23 cellular contexts compared by ENCODE assay signal in the genomic region with DNA sequence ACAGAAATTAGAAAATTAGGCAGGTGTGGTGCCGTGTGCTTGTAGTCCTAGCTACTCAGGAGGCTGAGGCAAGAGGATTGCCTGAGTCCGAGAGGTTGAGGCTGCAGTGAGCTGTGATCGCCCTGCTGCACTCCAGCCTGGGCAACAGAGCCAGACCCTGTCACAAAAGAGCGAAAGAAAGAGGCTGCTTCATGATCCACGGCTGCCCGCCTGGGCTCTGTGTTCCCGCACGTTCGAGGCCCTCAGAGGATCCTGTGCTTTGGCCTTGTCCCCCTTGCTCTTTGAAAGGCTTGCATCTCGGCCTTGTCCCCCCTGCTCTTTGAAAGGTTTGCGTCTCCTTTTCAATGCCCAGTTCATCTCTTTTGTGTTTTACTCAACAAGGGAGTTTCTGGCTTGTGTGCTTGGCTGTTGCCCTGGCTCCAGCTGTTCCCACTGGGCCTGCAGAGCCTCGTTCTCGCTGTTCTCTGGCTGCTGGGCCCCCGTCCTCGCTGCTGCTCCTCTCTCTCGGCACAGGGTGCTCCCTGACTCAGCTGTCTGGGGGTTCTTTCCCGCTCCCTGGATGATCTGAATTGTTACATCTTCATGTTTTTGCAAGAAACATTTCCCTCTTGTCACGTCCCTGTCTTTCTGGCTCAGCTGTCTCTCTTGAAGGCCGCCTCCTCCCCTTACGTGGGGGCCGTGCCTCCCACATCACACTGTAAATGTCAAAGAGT. TPM values are rescaled to one million over a fixed set of nuclear protein-coding genes. Genes with fewer than 3 reads are reported as not detected.
DNase-seq lines count a peak whose midpoint lies in the region; ATAC-seq, FAIRE-seq and TF ChIP-seq lines count a peak whose summit lies in the region.
"Had no signal": no experiment of that assay in that cellular context is flagged by ENCODE, and none has a peak within 500 bp of the region (broad histone marks: within the 10 kb centered on the region; RNA-seq: fewer than 3 reads in every experiment).

No MANE protein-coding gene starts in this region.

- H3K4me1 Mint-ChIP-seq in activated T-cell treated with anti-CD3 and anti-CD28 coated beads, Interleukin-2, amount 50 U/mL, for 24 hours (ENCODE audit: low read depth): no peaks in the 10 kb centered on the region
- H3K4me1 Mint-ChIP-seq in natural killer cell: peaks cover 0 to 5% of the 10 kb centered on the region in 2 donors
- H3K4me1 Mint-ChIP-seq: activated naive CD4-positive, alpha-beta T cell treated with anti-CD3 and anti-CD28 coated beads, Interleukin-2, amount 50 U/mL, for 24 hours had no signal

- peaks cover 0 to 5% of the 10 kb centered on the region in 2 donors for H3K4me1 ChIP-seq in kidney (ENCODE audit: control insufficient read depth in 1 of 2, insufficient read depth in 1 of 2, low read depth in 1 of 2, low read length in 2 of 2)
- H3K4me1 ChIP-seq in vagina: peaks cover 43% of the 10 kb centered on the region
- H3K4me1 ChIP-seq: breast epithelium had no signal

- H3K4me3 Mint-ChIP-seq in activated T-cell treated with anti-CD3 and anti-CD28 coated beads, Interleukin-2, amount 50 U/mL, for 24 hours: no peak overlapping the region
- no peak overlapping the region for H3K4me3 Mint-ChIP-seq in natural killer cell
- H3K4me3 Mint-ChIP-seq: activated naive CD4-positive, alpha-beta T cell treated with anti-CD3 and anti-CD28 coated beads, Interleukin-2, amount 50 U/mL, for 24 hours had no signal

- H3K4me3 ChIP-seq in kidney (ENCODE audit: low read length in 2 of 2): no peak overlapping the region
- no peak overlapping the region for H3K4me3 ChIP-seq in vagina
- H3K4me3 ChIP-seq: breast epithelium, gastrocnemius medialis had no signal

- no peaks in the 10 kb centered on the region for H3K27me3 Mint-ChIP-seq in activated T-cell treated with anti-CD3 and anti-CD28 coated beads, Interleukin-2, amount 50 U/mL, for 24 hours
- peaks cover 0 to 11% of the 10 kb centered on the region in 2 donors for H3K27me3 Mint-ChIP-seq in natural killer cell (ENCODE audit: low read depth in 2 of 2)
- H3K27me3 Mint-ChIP-seq: activated naive CD4-positive, alpha-beta T cell treated with anti-CD3 and anti-CD28 coated beads, Interleukin-2, amount 50 U/mL, for 24 hours had no signal

- no peak for TF ChIP-seq POLR2A in vagina (IDR thresholded peaks at IDR 0.05)

- H3K36me3 ChIP-seq in kidney (ENCODE audit: control insufficient read depth in 1 of 2, insufficient read depth in 2 of 2, low read length in 2 of 2): no peaks in the 10 kb centered on the region
- no peaks in the 10 kb centered on the region for H3K36me3 ChIP-seq in vagina
- H3K36me3 ChIP-seq: breast epithelium, gastrocnemius medialis had no signal

- ATAC-seq in natural killer cell: no peak
- ATAC-seq: gastrocnemius medialis had no signal

- no peaks in the 10 kb centered on the region for H3K36me3 Mint-ChIP-seq in activated T-cell treated with anti-CD3 and anti-CD28 coated beads, Interleukin-2, amount 50 U/mL, for 24 hours (ENCODE audit: low read depth)
- H3K36me3 Mint-ChIP-seq in natural killer cell: no peaks in the 10 kb centered on the region
- H3K36me3 Mint-ChIP-seq: activated naive CD4-positive, alpha-beta T cell treated with anti-CD3 and anti-CD28 coated beads, Interleukin-2, amount 50 U/mL, for 24 hours had no signal

- no peaks in the 10 kb centered on the region for H3K9me3 Mint-ChIP-seq in activated T-cell treated with anti-CD3 and anti-CD28 coated beads, Interleukin-2, amount 50 U/mL, for 24 hours
- H3K9me3 Mint-ChIP-seq in natural killer cell: no peaks in the 10 kb centered on the region
- H3K9me3 Mint-ChIP-seq: activated naive CD4-positive, alpha-beta T cell treated with anti-CD3 and anti-CD28 coated beads, Interleukin-2, amount 50 U/mL, for 24 hours had no signal

- H3K27ac ChIP-seq in kidney (ENCODE audit: low read depth in 2 of 2, low read length in 2 of 2) (no peak overlapping the region), vagina (peak overlapping the region; percentile 72)
- H3K27ac ChIP-seq: C4-2B, gastrocnemius medialis had no signal

- DNase-seq in activated T-cell treated with anti-CD3 and anti-CD28 coated beads, Interleukin-2, amount 50 U/mL, for 24 hours: peak; percentile 22
- DNase-seq in activated T-cell treated with anti-CD3 and anti-CD28 coated beads, Interleukin-2, amount 50 U/mL, for 1 hour: no peak
- DNase-seq in kidney (peak; percentile 89), posterior cingulate gyrus (peak in 8 of 10 donors; percentile 33 to 96 (median 56)), vagina (ENCODE audit: extremely low spot score in 2 of 2) (no peak), natural killer cell (no peak), NCI-H748 (lab: John Stamatoyannopoulos, UW; ENCODE audit: unreplicated experiment) (no peak)
- no peak for DNase-seq in activated naive CD4-positive, alpha-beta T cell treated with Interleukin-2 at 50 U/mL for 16 hours
- DNase-seq: 8988T; activated CD4-positive, alpha-beta T cell treated with anti-CD3 and anti-CD28 coated beads for 1 hour; activated CD8-positive, alpha-beta memory T cell treated with anti-CD3 and anti-CD28 coated beads, Interleukin-2, amount 50 U/mL, for 48 hours; DMS79 treated with DMSO at 0.1 percent for 48 hours; GOT3; NCI-H2081; NCI-H82; stimulated activated naive CD4-positive, alpha-beta T cell had no signal

- H3K9me3 ChIP-seq in kidney (ENCODE audit: control insufficient read depth in 1 of 2, low read length in 2 of 2) (no peaks in the 10 kb centered on the region), vagina (no peaks in the 10 kb centered on the region)
- H3K9me3 ChIP-seq: breast epithelium, gastrocnemius medialis had no signal

- H3K27ac Mint-ChIP-seq in activated T-cell treated with anti-CD3 and anti-CD28 coated beads, Interleukin-2, amount 50 U/mL, for 24 hours: no peak overlapping the region
- no peak overlapping the region for H3K27ac Mint-ChIP-seq in natural killer cell
- H3K27ac Mint-ChIP-seq: activated naive CD4-positive, alpha-beta T cell treated with anti-CD3 and anti-CD28 coated beads, Interleukin-2, amount 50 U/mL, for 24 hours had no signal

- intact Hi-C loops in kidney (cut with DNase I) (no loop called here), posterior cingulate gyrus (cut with DNase I) (no loop called here), vagina (cut with DNase I) (no loop called here), natural killer cell (cut with micrococcal nuclease) (no loop called here)

- TF ChIP-seq CTCF in kidney (IDR thresholded peaks at IDR 0.05; ENCODE audit: borderline replicate concordance, extremely low read depth, insufficient read depth): no peak
- TF ChIP-seq CTCF in vagina (IDR thresholded peaks at IDR 0.05): no peak
- TF ChIP-seq CTCF in natural killer cell (IDR thresholded peaks at IDR 0.05): no peak

- no peak overlapping the region for H3K9ac ChIP-seq in kidney (ENCODE audit: low read length in 2 of 2)

- H3K27me3 ChIP-seq in vagina: no peaks in the 10 kb centered on the region
- H3K27me3 ChIP-seq: gastrocnemius medialis had no signal

- FAIRE-seq in kidney (lab: Jason Lieb, UNC): no peak
- FAIRE-seq: endometrium, HTR-8/SVneo, islet of Langerhans had no signal

RNA-seq across cellular contexts. Expression of gene INPP5A, which starts 45.1 kb away (rescaled TPM):
- total RNA-seq in kidney: 40.3 TPM
- 20.8 TPM for polyA plus RNA-seq in kidney (ENCODE audit: insufficient read depth, low read depth, low replicate concordance)
- 24.3 TPM for total RNA-seq in vagina
- 10 to 100 TPM; 12.6 to 38.6 (median 18.6) TPM for total RNA-seq in natural killer cell

Comparison
In these comparisons a context has a peak if more than half of its experiments do, and no peak if none do; other contexts are left out.
1. DNase-seq: peak in activated T-cell treated with anti-CD3 and anti-CD28 coated beads, Interleukin-2, amount 50 U/mL, for 24 hours (single experiment), kidney (single experiment) and posterior cingulate gyrus (8 of 10); none in activated T-cell treated with anti-CD3 and anti-CD28 coated beads, Interleukin-2, amount 50 U/mL, for 1 hour (single experiment), vagina (0 of 2), natural killer cell (single experiment), activated naive CD4-positive, alpha-beta T cell treated with Interleukin-2 at 50 U/mL for 16 hours (single experiment) and NCI-H748 (single experiment).